Comparison of ENCODE assay signal across 8 cellular contexts in genomic region chr1:35882586-35882944, GRCh38. TPM values are rescaled to one million over a fixed set of nuclear protein-coding genes. Genes with fewer than 3 reads are reported as not detected.
A peak's percentile ranks its signal among the peaks of the same experiment; 100 is the strongest.
DNase-seq lines count a peak whose midpoint lies in the region; ATAC-seq and TF ChIP-seq lines count a peak whose summit lies in the region.

No MANE protein-coding gene starts in this region.

- no peaks in the 10 kb centered on the region for H3K27me3 ChIP-seq in GM23338 (ENCODE audit: insufficient read depth)
- no peaks in the 10 kb centered on the region for H3K27me3 ChIP-seq in fibroblast of lung (ENCODE audit: control insufficient read depth, insufficient read depth, low read length)
- no peaks in the 10 kb centered on the region for H3K27me3 ChIP-seq in left lung

- ATAC-seq in GM23338 = no peak
- ATAC-seq in T-helper 17 cell = no peak
- no peak for ATAC-seq in left lung
- ATAC-seq in activated CD4-positive, CD25-positive, alpha-beta regulatory T cell treated with anti-CD3 and anti-CD28 coated beads, Interleukin-2, amount 50 U/mL, for 24 hours = no peak

- TF ChIP-seq CTCF in GM23338 (conservative IDR thresholded peaks at IDR 0.05; ENCODE audit: low read depth in 2 of 2) (no peak), fibroblast of lung (conservative IDR thresholded peaks at IDR 0.05 in 1 of 2, IDR thresholded peaks at IDR 0.05 in 1 of 2; ENCODE audit: low read depth in 1 of 2, low read length in 2 of 2) (no peak), retinal pigment epithelial cell (conservative IDR thresholded peaks at IDR 0.05; ENCODE audit: low read depth, low read length) (no peak), left lung (IDR thresholded peaks at IDR 0.05) (no peak)

- intact Hi-C loops in left lung (cut with DNase I) = no loop called here

- H3K4me3 Mint-ChIP-seq in GM23338 (peak overlapping the region; percentile 64), T-helper 17 cell (peak overlapping the region; percentile 96)

- H3K27ac ChIP-seq in GM23338 (ENCODE audit: low read depth) = no peak overlapping the region
- H3K27ac ChIP-seq in fibroblast of lung (ENCODE audit: insufficient read depth, low read length) = no peak overlapping the region
- H3K27ac ChIP-seq in left lung = peak overlapping the region in 1 of 2 donors; percentile 76

- H3K4me2 ChIP-seq in GM23338 (peak overlapping the region; percentile 73), fibroblast of lung (ENCODE audit: extremely low read depth, insufficient read depth, low read length) (peak overlapping the region; percentile 37)

- no peaks in the 10 kb centered on the region for H3K9me2 ChIP-seq in GM23338 (ENCODE audit: insufficient read depth)

- H3F3A ChIP-seq in GM23338 (replicated peaks; ENCODE audit: low read depth) = peaks cover 16% of the 10 kb centered on the region; the same call in 1 of the 2 replicates

- H3K36me3 Mint-ChIP-seq in GM23338 (ENCODE audit: low read depth) = no peaks in the 10 kb centered on the region; the same call in 2 of the 3 replicates
- H3K36me3 Mint-ChIP-seq in T-helper 17 cell (ENCODE audit: low read depth) = no peaks in the 10 kb centered on the region

- H3K27ac Mint-ChIP-seq in GM23338 = no peak overlapping the region
- peak overlapping the region; percentile 39 for H3K27ac Mint-ChIP-seq in T-helper 17 cell

- H3K36me3 ChIP-seq in GM23338 (ENCODE audit: insufficient read depth) = no peaks in the 10 kb centered on the region
- H3K36me3 ChIP-seq in fibroblast of lung (ENCODE audit: control insufficient read depth, insufficient read depth, low read length) = no peaks in the 10 kb centered on the region
- H3K36me3 ChIP-seq in left lung = no peaks in the 10 kb centered on the region

- H2AFZ ChIP-seq in GM23338 = peak overlapping the region; percentile 97
- peak overlapping the region; percentile 37 for H2AFZ ChIP-seq in fibroblast of lung (ENCODE audit: low read length)

- H3K4me3 ChIP-seq in GM23338 (peak overlapping the region; percentile 98), fibroblast of lung (replicated peaks in 1 of 4; ENCODE audit: control extremely low read depth in 1 of 4, insufficient read depth in 1 of 4, low read depth in 3 of 4, low read length in 4 of 4) (peak overlapping the region in 2 of 4 experiments; percentile 7 to 35), retinal pigment epithelial cell (ENCODE audit: low read length) (peak overlapping the region; percentile 19), left lung (peak overlapping the region in 1 of 2 donors; percentile 80)

- no peaks in the 10 kb centered on the region for H3K9me3 Mint-ChIP-seq in GM23338

- H3K27me3 Mint-ChIP-seq in GM23338 (ENCODE audit: insufficient read depth, low read depth, poor library complexity) = peaks cover 16% of the 10 kb centered on the region
- H3K27me3 Mint-ChIP-seq in T-helper 17 cell = no peaks in the 10 kb centered on the region

- peaks cover 38% of the 10 kb centered on the region for H3K79me2 ChIP-seq in GM23338 (replicated peaks; ENCODE audit: insufficient read depth)
- H3K79me2 ChIP-seq in fibroblast of lung (ENCODE audit: control insufficient read depth, insufficient read depth, low read length) = no peaks in the 10 kb centered on the region

- H3K9ac ChIP-seq in fibroblast of lung (ENCODE audit: insufficient read depth, low read length) = no peak overlapping the region

- H4K20me1 ChIP-seq in GM23338 (replicated peaks; ENCODE audit: insufficient read depth) (peaks cover 22% of the 10 kb centered on the region), fibroblast of lung (ENCODE audit: control insufficient read depth, extremely low read depth, insufficient read depth, low read length) (no peaks in the 10 kb centered on the region)

- no peak for DNase-seq in GM23338 (ENCODE audit: low spot score)
- DNase-seq in T-helper 17 cell = no peak
- DNase-seq in fibroblast of lung (ENCODE audit: low read depth in 2 of 2) = no peak
- DNase-seq in retinal pigment epithelial cell (ENCODE audit: low read depth) = no peak
- DNase-seq in left lung = no peak
- no peak for DNase-seq in DMS153 treated with DMSO at 0.1 percent for 48 hours (lab: John Stamatoyannopoulos, UW; ENCODE audit: unreplicated experiment)
- no peak for DNase-seq in Ammon's horn (ENCODE audit: low spot score)

- H3K4me1 Mint-ChIP-seq in GM23338 (peaks cover 47% of the 10 kb centered on the region), T-helper 17 cell (peaks cover 33% of the 10 kb centered on the region)

- H3K9me3 ChIP-seq in T-helper 17 cell (ENCODE audit: control insufficient read depth, low read length, poor library complexity, severe bottlenecking) = no peaks in the 10 kb centered on the region
- H3K9me3 ChIP-seq in fibroblast of lung (ENCODE audit: control insufficient read depth, insufficient read depth, low read depth, low read length) = no peaks in the 10 kb centered on the region
- no peaks in the 10 kb centered on the region for H3K9me3 ChIP-seq in left lung

- H3K4me1 ChIP-seq in GM23338 (ENCODE audit: insufficient read depth) (peaks cover 32% of the 10 kb centered on the region), fibroblast of lung (ENCODE audit: control insufficient read depth, extremely low read depth, insufficient read depth, low read length) (no peaks in the 10 kb centered on the region), left lung (peaks cover 0 to 46% of the 10 kb centered on the region in 2 donors)

TF ChIP-seq in GM23338, 12 proteins besides CTCF, POLR2A, EP300 and RAD21:
- TF ChIP-seq NANOG (IDR thresholded peaks at IDR 0.05; ENCODE audit: borderline replicate concordance) = no peak
- no peak for TF ChIP-seq STAT1 (IDR thresholded peaks at IDR 0.05; ENCODE audit: unreplicated experiment)
- no peak for TF ChIP-seq EZH2 (IDR thresholded peaks at IDR 0.05; ENCODE audit: low read depth, unreplicated experiment)
- no peak for TF ChIP-seq ZNF114 (CRISPR knock-in tag; IDR thresholded peaks at IDR 0.05)
- TF ChIP-seq ETS1 (IDR thresholded peaks at IDR 0.05) = no peak
- TF ChIP-seq CREB1 (CRISPR knock-in tag; IDR thresholded peaks at IDR 0.05; ENCODE audit: low read depth) = no peak
- TF ChIP-seq JUNB (IDR thresholded peaks at IDR 0.05; ENCODE audit: unreplicated experiment) = no peak

RNA-seq across cellular contexts. Expression of gene AGO1, which starts 0.4 kb away (rescaled TPM):
- 58.5 and 65.1 TPM in 2 replicates for total RNA-seq in GM23338 (2014; rRNA removed; shearing (Covaris generic))
- 8.6 and 10.6 TPM in 2 replicates for polyA plus RNA-seq in GM23338 (2016; fragmentation: Nextera tagmentation; extraction: Ambion mirVana)
- 10 to 100 TPM; 23.3 to 25.3 TPM for total RNA-seq in T-helper 17 cell
- total RNA-seq in fibroblast of lung = 6.9 and 7.6 TPM in 2 replicates
- polyA plus RNA-seq in fibroblast of lung = 12.8 and 17.5 TPM in 2 replicates
- polyA plus RNA-seq in fibroblast of lung (2012) = 11.5 and 11.7 TPM in 2 replicates
- polyA minus RNA-seq in fibroblast of lung (ENCODE audit: low replicate concordance) = 53.6 and 74.9 TPM in 2 replicates
- total RNA-seq in left lung = 10 to 100 TPM; 24.3 to 29.7 TPM

RNA-seq across cellular contexts. Expression of gene AGO3, which starts 48.3 kb away (rescaled TPM):
- 27.3 and 28.6 TPM in 2 replicates for total RNA-seq in GM23338 (2014; rRNA removed; shearing (Covaris generic))
- polyA plus RNA-seq in GM23338 (2016; fragmentation: Nextera tagmentation; extraction: Ambion mirVana) (14.1 and 19.2 TPM in 2 replicates), fibroblast of lung (17.4 and 19.6 TPM in 2 replicates)
- total RNA-seq in T-helper 17 cell (10 to 100 TPM; 30.4 to 33.0 TPM), fibroblast of lung (7.4 and 12.9 TPM in 2 replicates), left lung (10 to 100 TPM; 28.0 to 30.1 TPM)
- polyA plus RNA-seq in fibroblast of lung (2012) = 8.9 and 9.0 TPM in 2 replicates
- 95.7 and 113 TPM in 2 replicates for polyA minus RNA-seq in fibroblast of lung (ENCODE audit: low replicate concordance)
